Comparison of ENCODE assay signal across 12 cellular contexts in the genomic region with DNA sequence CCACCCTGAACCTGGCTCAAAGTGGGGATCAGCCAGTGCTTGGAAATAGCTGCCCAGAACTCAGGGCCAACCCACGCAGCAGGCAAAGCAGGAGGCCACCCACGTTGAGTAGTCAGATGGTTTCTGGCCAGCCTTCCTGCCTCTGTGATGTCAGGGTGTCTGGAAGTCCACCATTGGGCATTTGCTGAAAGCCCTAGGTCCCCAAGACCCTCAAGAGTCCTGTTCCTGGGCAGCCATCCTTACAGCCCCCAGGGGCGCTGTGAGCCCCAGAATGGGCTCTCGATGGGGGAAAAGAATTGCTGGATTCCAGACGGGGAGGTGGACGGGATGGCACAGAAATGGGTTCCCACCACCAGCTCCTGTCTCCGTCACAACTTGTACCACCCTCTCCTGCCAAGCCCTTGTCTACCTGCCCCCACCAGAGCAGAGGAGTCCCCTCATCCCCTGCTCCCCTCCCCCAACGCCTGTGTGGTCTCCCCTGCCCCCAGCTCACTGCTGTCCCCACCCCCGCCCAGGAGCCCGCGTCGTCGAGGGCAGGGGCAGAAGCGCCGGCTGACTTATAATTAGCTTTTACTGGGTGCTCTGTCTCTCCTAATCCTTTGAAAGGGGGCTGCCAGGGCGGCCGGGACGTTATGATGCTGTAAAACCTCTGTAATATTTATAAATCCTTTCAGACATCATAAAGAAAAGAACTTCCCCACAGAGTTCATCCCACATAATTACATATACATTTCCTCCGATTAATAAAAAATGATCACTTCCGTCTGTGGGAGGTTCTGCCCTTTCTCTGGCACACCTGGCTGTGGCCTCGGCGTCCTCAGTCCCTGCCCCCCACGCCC. TPM values are rescaled to one million over a fixed set of nuclear protein-coding genes. Genes with fewer than 3 reads are reported as not detected.
DNase-seq lines count a peak whose midpoint lies in the region; ATAC-seq, FAIRE-seq and TF ChIP-seq lines count a peak whose summit lies in the region.
"Had no signal": no experiment of that assay in that cellular context is flagged by ENCODE, and none has a peak within 500 bp of the region (broad histone marks: within the 10 kb centered on the region; RNA-seq: fewer than 3 reads in every experiment).

No MANE protein-coding gene starts in this region.

- H3K4me3 ChIP-seq in right cardiac atrium (ENCODE audit: low read length) (no peak overlapping the region), left ventricle myocardium inferior (no peak overlapping the region), SK-N-MC (peak overlapping the region; percentile 8; the same call in 1 of the 2 replicates), kidney (ENCODE audit: low read length in 2 of 2) (no peak overlapping the region)
- H3K4me3 ChIP-seq: uterus had no signal

- H3K9me3 ChIP-seq in right cardiac atrium (ENCODE audit: control insufficient read depth, low read length) (no peaks in the 10 kb centered on the region), left ventricle myocardium inferior (replicated peaks) (no peaks in the 10 kb centered on the region), SK-N-MC (ENCODE audit: low read depth, low read length) (no peaks in the 10 kb centered on the region), kidney (ENCODE audit: control insufficient read depth in 1 of 2, low read length in 2 of 2) (no peaks in the 10 kb centered on the region)
- H3K9me3 ChIP-seq: uterus had no signal

- H3K27ac Mint-ChIP-seq in activated naive CD4-positive, alpha-beta T cell treated with anti-CD3 and anti-CD28 coated beads, Interleukin-2, amount 50 U/mL, for 72 hours = peak overlapping the region in 1 of 2 donors; percentile 44

- H3K36me3 Mint-ChIP-seq in activated naive CD4-positive, alpha-beta T cell treated with anti-CD3 and anti-CD28 coated beads, Interleukin-2, amount 50 U/mL, for 72 hours = no peaks in the 10 kb centered on the region

- no peak overlapping the region for H3K9ac ChIP-seq in SK-N-MC (ENCODE audit: insufficient read length)
- no peak overlapping the region for H3K9ac ChIP-seq in kidney (ENCODE audit: low read length in 2 of 2)

- no peaks in the 10 kb centered on the region for H3K27me3 ChIP-seq in right cardiac atrium (ENCODE audit: control insufficient read depth, insufficient read depth)
- H3K27me3 ChIP-seq in left ventricle myocardium inferior (ENCODE audit: low read depth) = peaks cover 81% of the 10 kb centered on the region
- H3K27me3 ChIP-seq: uterus had no signal

- WGBS in right cardiac atrium = 12% methylated on average over 23 of the region's 23 CpGs

- FAIRE-seq in urothelium cell line (lab: Jason Lieb, UNC) (no peak), kidney (lab: Jason Lieb, UNC) (no peak)

- no peaks in the 10 kb centered on the region for H3K4me1 ChIP-seq in right cardiac atrium (ENCODE audit: control insufficient read depth, insufficient read depth, low read length)
- no peaks in the 10 kb centered on the region for H3K4me1 ChIP-seq in left ventricle myocardium inferior
- H3K4me1 ChIP-seq in kidney (ENCODE audit: control insufficient read depth in 1 of 2, insufficient read depth in 1 of 2, low read depth in 1 of 2, low read length in 2 of 2) = no peaks in the 10 kb centered on the region
- H3K4me1 ChIP-seq: uterus had no signal

- peak in 2 of 3 donors; percentile 11 to 25 for DNase-seq in right cardiac atrium
- DNase-seq in left ventricle myocardium inferior = no peak
- DNase-seq in SK-N-MC (ENCODE audit: low read depth, low spot score) = no peak
- DNase-seq in iPS-NIHi11 (ENCODE audit: low spot score) = peak; percentile 61
- peak; percentile 60 for DNase-seq in urothelium cell line (ENCODE audit: low spot score)
- DNase-seq in activated naive CD4-positive, alpha-beta T cell treated with anti-CD3 and anti-CD28 coated beads, Interleukin-2, amount 50 U/mL, for 72 hours (ENCODE audit: low spot score in 2 of 2) = no peak
- no peak for DNase-seq in kidney
- DNase-seq in DMS114 treated with DMSO at 0.1 percent for 48 hours (lab: John Stamatoyannopoulos, UW; ENCODE audit: unreplicated experiment) = no peak
- DNase-seq: NCI-H2029, uterus had no signal

- no peak for ATAC-seq in right cardiac atrium
- no peak for ATAC-seq in activated naive CD4-positive, alpha-beta T cell treated with anti-CD3 and anti-CD28 coated beads, Interleukin-2, amount 50 U/mL, for 72 hours

- TF ChIP-seq CTCF in left ventricle myocardium inferior (IDR thresholded peaks at IDR 0.05; ENCODE audit: borderline replicate concordance) (no peak), kidney (IDR thresholded peaks at IDR 0.05; ENCODE audit: borderline replicate concordance, extremely low read depth, insufficient read depth) (no peak)

- H3K9me3 Mint-ChIP-seq in activated naive CD4-positive, alpha-beta T cell treated with anti-CD3 and anti-CD28 coated beads, Interleukin-2, amount 50 U/mL, for 72 hours = no peaks in the 10 kb centered on the region

- H3K36me3 ChIP-seq in left ventricle myocardium inferior (no peaks in the 10 kb centered on the region), SK-N-MC (ENCODE audit: insufficient read depth, low read length) (no peaks in the 10 kb centered on the region), kidney (ENCODE audit: control insufficient read depth in 1 of 2, insufficient read depth in 2 of 2, low read length in 2 of 2) (no peaks in the 10 kb centered on the region)
- H3K36me3 ChIP-seq: uterus had no signal

- H3K27ac ChIP-seq in right cardiac atrium (ENCODE audit: low read length) (no peak overlapping the region), left ventricle myocardium inferior (replicated peaks) (no peak overlapping the region), SK-N-MC (no peak overlapping the region), kidney (ENCODE audit: low read depth in 2 of 2, low read length in 2 of 2) (no peak overlapping the region)
- H3K27ac ChIP-seq: uterus had no signal

- intact Hi-C loops in right cardiac atrium (cut with DNase I) = no loop called here
- intact Hi-C loops in left ventricle myocardium inferior (cut with micrococcal nuclease) = no loop called here
- intact Hi-C loops in kidney (cut with DNase I) = no loop called here

RNA-seq across cellular contexts. Expression of a gene that starts 3.8 kb away (rescaled TPM):
- not detected for total RNA-seq in right cardiac atrium
- polyA plus RNA-seq in right cardiac atrium = not detected
- total RNA-seq in left ventricle myocardium inferior = not detected
- not detected for total RNA-seq in activated naive CD4-positive, alpha-beta T cell treated with anti-CD3 and anti-CD28 coated beads, Interleukin-2, amount 50 U/mL, for 72 hours
- total RNA-seq in kidney = not detected
- not detected for polyA plus RNA-seq in kidney (ENCODE audit: insufficient read depth, low read depth, low replicate concordance)
- total RNA-seq: glomerular endothelial cell, lower leg skin, uterus had no signal

Comparison
In these comparisons a context has a peak if more than half of its experiments do, and no peak if none do; other contexts are left out.
1. DNase-seq: peak in right cardiac atrium (2 of 3), iPS-NIHi11 (single experiment) and urothelium cell line (single experiment); none in left ventricle myocardium inferior (single experiment), SK-N-MC (single experiment), activated naive CD4-positive, alpha-beta T cell treated with anti-CD3 and anti-CD28 coated beads, Interleukin-2, amount 50 U/mL, for 72 hours (0 of 2), kidney (single experiment) and DMS114 treated with DMSO at 0.1 percent for 48 hours (single experiment).